1 cellular context compared by ENCODE assay signal in the genomic region with DNA sequence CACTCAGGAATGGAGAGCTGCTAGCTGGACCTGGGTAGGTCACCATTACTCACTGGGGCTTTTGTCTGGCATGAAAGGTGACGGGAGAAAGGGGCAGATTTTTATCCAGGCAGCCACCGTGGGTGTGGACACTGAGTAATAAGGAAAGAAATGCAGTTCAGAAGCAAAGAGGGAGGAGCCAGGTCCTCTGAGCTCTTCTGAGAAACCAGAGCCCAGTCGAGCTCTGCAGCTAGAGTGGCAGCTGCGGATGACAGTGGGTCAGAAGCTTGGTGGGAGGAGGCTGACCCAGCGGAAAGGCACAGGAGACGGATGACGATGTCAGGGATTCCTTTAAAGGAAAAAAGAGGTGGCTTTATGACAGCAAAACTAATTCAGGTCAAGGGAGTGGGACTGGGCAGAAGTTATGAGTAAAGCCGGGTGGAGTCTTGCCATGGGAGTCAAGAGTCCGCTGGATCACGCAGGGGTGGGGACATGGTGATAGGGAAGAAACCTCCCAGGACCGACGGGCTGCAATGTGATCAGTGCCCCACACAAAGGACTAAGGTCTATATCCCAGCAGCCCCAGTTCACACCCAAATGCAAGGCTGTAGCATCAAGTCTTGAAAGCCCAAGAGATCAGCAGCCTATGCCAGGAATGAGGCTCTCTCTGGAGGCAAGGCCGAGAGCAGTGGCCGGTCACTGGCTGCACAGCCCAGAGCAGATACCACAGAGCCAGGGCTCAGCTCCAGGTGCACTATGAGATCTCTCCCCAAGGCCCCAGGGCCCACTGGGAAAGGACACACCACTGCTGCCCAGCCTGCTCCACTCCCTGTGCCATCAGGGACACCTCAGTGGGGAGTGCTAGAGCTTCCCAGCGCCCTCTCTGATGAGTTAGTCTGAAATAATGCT.
TF ChIP-seq lines count a peak whose summit lies in the region.

No MANE protein-coding gene starts in this region.

TF ChIP-seq in WTC11, 78 proteins besides CTCF, POLR2A, EP300 and RAD21 (continued from another document):
- no peak for TF ChIP-seq ESRRA (CRISPR knock-in tag; IDR thresholded peaks at IDR 0.05; ENCODE audit: borderline replicate concordance)
- no peak for TF ChIP-seq ZNF138 (CRISPR knock-in tag; conservative IDR thresholded peaks at IDR 0.05)
